Comparison of ENCODE assay signal across 8 cellular contexts in genomic region chr1:154869351-154870116, GRCh38. TPM values are rescaled to one million over a fixed set of nuclear protein-coding genes. Genes with fewer than 3 reads are reported as not detected.
DNase-seq lines count a peak whose midpoint lies in the region; ATAC-seq, FAIRE-seq and TF ChIP-seq lines count a peak whose summit lies in the region.

No MANE protein-coding gene starts in this region.

- no peaks in the 10 kb centered on the region for H3K9me1 ChIP-seq in keratinocyte (ENCODE audit: control insufficient read depth, extremely low read depth, insufficient read depth, low read length)

- peaks cover 53% of the 10 kb centered on the region for H3K4me1 Mint-ChIP-seq in activated T-cell treated with anti-CD3 and anti-CD28 coated beads, Interleukin-2, amount 50 U/mL, for 72 hours (ENCODE audit: low read depth)

- TF ChIP-seq CTCF in adrenal gland (IDR thresholded peaks at IDR 0.05) (no peak), keratinocyte (optimal IDR thresholded peaks at IDR 0.05 in 1 of 3, IDR thresholded peaks at IDR 0.05 in 1 of 3, conservative IDR thresholded peaks at IDR 0.05 in 1 of 3; ENCODE audit: extremely low read depth in 1 of 3, insufficient read depth in 2 of 3, low read length in 3 of 3) (no peak), thoracic aorta (IDR thresholded peaks at IDR 0.05) (no peak)

- 18 to 38% (median 28%) methylated on average over 15 to 26 of the region's 26 CpGs for WGBS in adrenal gland, 4 donors

- intact Hi-C loops in adrenal gland (cut with DNase I), result loop anchor here (5.0 to 10.0 kb wide), 2 partner anchors 297 to 395 kb away; no protein-coding TSS in a partner anchor

- DNase-seq in NCI-H2171 treated with DMSO at 0.1 percent for 48 hours (lab: John Stamatoyannopoulos, UW), result peak; percentile 4
- no peak for DNase-seq in NCI-H2171 (lab: John Stamatoyannopoulos, UW)
- peak in 4 of 7 donors; percentile 32 to 80 (median 38) for DNase-seq in adrenal gland
- no peak for DNase-seq in keratinocyte (ENCODE audit: low read depth, low spot score)
- DNase-seq in thoracic aorta (ENCODE audit: low spot score), result peak; percentile 58
- DNase-seq in stimulated activated CD4-positive, alpha-beta T cell treated with anti-CD3 and anti-CD28 coated beads, Interleukin-4, amount 100 ng/mL, for 24 hours, result no peak
- DNase-seq in activated T-cell treated with anti-CD3 and anti-CD28 coated beads, Interleukin-2, amount 50 U/mL, for 72 hours, result no peak

- no peaks in the 10 kb centered on the region for H3K36me3 Mint-ChIP-seq in activated T-cell treated with anti-CD3 and anti-CD28 coated beads, Interleukin-2, amount 50 U/mL, for 72 hours (ENCODE audit: insufficient read depth in 2 of 2)

- no peaks in the 10 kb centered on the region for H3K27me3 ChIP-seq in adrenal gland
- peaks cover 26% of the 10 kb centered on the region for H3K27me3 ChIP-seq in keratinocyte (ENCODE audit: control insufficient read depth, extremely low read depth, insufficient read depth, low read length)
- H3K27me3 ChIP-seq in thoracic aorta (replicated peaks; ENCODE audit: insufficient read depth), result no peaks in the 10 kb centered on the region

- H4K20me1 ChIP-seq in keratinocyte (ENCODE audit: control insufficient read depth, extremely low read depth, insufficient read depth, low read length), result no peaks in the 10 kb centered on the region

- dilution Hi-C loops in keratinocyte (cut with MboI; ENCODE audit: extremely low pct_ligation_motif_present, low sequenced_read_pairs), result no loop called here

- H3K9ac ChIP-seq in keratinocyte (ENCODE audit: control insufficient read depth, extremely low read depth, insufficient read depth, low read length), result no peak overlapping the region

- no peak overlapping the region for H3K27ac Mint-ChIP-seq in activated T-cell treated with anti-CD3 and anti-CD28 coated beads, Interleukin-2, amount 50 U/mL, for 72 hours

- H3K4me1 ChIP-seq in adrenal gland (replicated peaks in 1 of 2) (peaks cover 0 to 11% of the 10 kb centered on the region in 2 donors), keratinocyte (ENCODE audit: control insufficient read depth, extremely low read depth, insufficient read depth, low read length) (peaks cover 10% of the 10 kb centered on the region), thoracic aorta (ENCODE audit: control insufficient read depth in 1 of 2, low read depth in 2 of 2) (peaks cover 4 to 27% of the 10 kb centered on the region in 2 donors)

- no peak for ATAC-seq in thoracic aorta (ENCODE audit: insufficient number of reproducible peaks, low FRiP score, low read depth)
- ATAC-seq in GM18858 (IDR thresholded peaks at IDR 0.05; ENCODE audit: unreplicated experiment), result no peak
- no peak for ATAC-seq in activated T-cell treated with anti-CD3 and anti-CD28 coated beads, Interleukin-2, amount 50 U/mL, for 72 hours (replicated peaks in 1 of 2)

- no peak for FAIRE-seq in keratinocyte (lab: Jason Lieb, UNC)

- H3K9me3 Mint-ChIP-seq in activated T-cell treated with anti-CD3 and anti-CD28 coated beads, Interleukin-2, amount 50 U/mL, for 72 hours, result no peaks in the 10 kb centered on the region

- H3K27ac ChIP-seq in adrenal gland (peak overlapping the region in 1 of 5 donors; percentile 26), keratinocyte (ENCODE audit: control insufficient read depth, insufficient read depth, low read length) (no peak overlapping the region), thoracic aorta (no peak overlapping the region)

- H3K4me2 ChIP-seq in keratinocyte (ENCODE audit: control insufficient read depth, extremely low read depth, insufficient read depth, low read depth, low read length), result peak overlapping the region; percentile 82

- no peaks in the 10 kb centered on the region for H3K9me3 ChIP-seq in adrenal gland (replicated peaks in 1 of 3)
- H3K9me3 ChIP-seq in keratinocyte (ENCODE audit: control insufficient read depth, low read depth, low read length), result no peaks in the 10 kb centered on the region
- no peaks in the 10 kb centered on the region for H3K9me3 ChIP-seq in thoracic aorta

- peak overlapping the region in 1 of 4 donors; percentile 43 for H3K4me3 ChIP-seq in adrenal gland
- H3K4me3 ChIP-seq in keratinocyte (ENCODE audit: control insufficient read depth in 2 of 3, extremely low read depth in 1 of 3, insufficient read depth in 2 of 3, low read depth in 1 of 3, low read length in 3 of 3), result peak overlapping the region in 1 of 3 experiments; percentile 24
- H3K4me3 ChIP-seq in thoracic aorta, result peak overlapping the region; percentile 68

- peaks cover 50% of the 10 kb centered on the region for H3K27me3 Mint-ChIP-seq in activated T-cell treated with anti-CD3 and anti-CD28 coated beads, Interleukin-2, amount 50 U/mL, for 72 hours (ENCODE audit: low read depth)

- H3K36me3 ChIP-seq in adrenal gland (replicated peaks in 1 of 2) (no peaks in the 10 kb centered on the region), keratinocyte (ENCODE audit: control insufficient read depth in 2 of 2, extremely low read depth in 1 of 2, insufficient read depth in 2 of 2, low read length in 2 of 2) (no peaks in the 10 kb centered on the region), thoracic aorta (no peaks in the 10 kb centered on the region)

- no peak for TF ChIP-seq POLR2A in adrenal gland (IDR thresholded peaks at IDR 0.05)

- peak overlapping the region in 1 of 2 donors; percentile 73 for H3K4me3 Mint-ChIP-seq in activated T-cell treated with anti-CD3 and anti-CD28 coated beads, Interleukin-2, amount 50 U/mL, for 72 hours

- peak overlapping the region; percentile 67 for H2AFZ ChIP-seq in keratinocyte (ENCODE audit: control insufficient read depth, low read length)

- H3K79me2 ChIP-seq in keratinocyte (ENCODE audit: control insufficient read depth, insufficient read depth, low read length), result no peaks in the 10 kb centered on the region

RNA-seq across cellular contexts. Expression of gene KCNN3, which starts 0.5 kb away (rescaled TPM):
- total RNA-seq in adrenal gland, result 1 to 10 TPM in 5 of 8 donors, under 1 TPM in 3; 0.17 to 2.3 (median 1.1) TPM
- 1 to 10 TPM in 1 of 3 donors, under 1 TPM in 2; 0.34 to 2.0 (median 0.80) TPM for polyA plus RNA-seq in adrenal gland
- 0.03 to 0.05 TPM (median 0.03 TPM) in 3 replicates for polyA plus RNA-seq in keratinocyte
- polyA plus RNA-seq in keratinocyte (2011; ENCODE audit: low read depth), result 0.09 TPM
- polyA plus RNA-seq in keratinocyte (2011; cell fraction: cytosol; rRNA removed), result under 0.01 and 0.02 TPM in 2 replicates
- 0.03 and 0.04 TPM in 2 replicates for polyA plus RNA-seq in keratinocyte (2011; cell fraction: nucleus; rRNA removed)
- 0.05 TPM in 1 of 2 replicates, not detected in the other for polyA plus RNA-seq in keratinocyte (2012; ENCODE audit: low replicate concordance)
- polyA minus RNA-seq in keratinocyte, result not detected in 3 replicates
- not detected for polyA minus RNA-seq in keratinocyte (2011; cell fraction: cytosol; rRNA and poly(A)+ RNA removed)
- not detected in 2 replicates for polyA minus RNA-seq in keratinocyte (2011; cell fraction: nucleus; rRNA and poly(A)+ RNA removed)
- total RNA-seq in thoracic aorta, result 1 to 10 TPM in 1 of 2 donors, under 1 TPM in 1; 0.95 to 1.8 TPM
- under 1 TPM; 0.10 to 0.42 TPM for total RNA-seq in activated T-cell treated with anti-CD3 and anti-CD28 coated beads, Interleukin-2, amount 50 U/mL, for 72 hours

Comparison
In these comparisons a context has a peak if more than half of its experiments do, and no peak if none do; other contexts are left out.
1. DNase-seq: peak in NCI-H2171 treated with DMSO at 0.1 percent for 48 hours (single experiment), adrenal gland (4 of 7) and thoracic aorta (single experiment); none in NCI-H2171 (single experiment), keratinocyte (single experiment), stimulated activated CD4-positive, alpha-beta T cell treated with anti-CD3 and anti-CD28 coated beads, Interleukin-4, amount 100 ng/mL, for 24 hours (single experiment) and activated T-cell treated with anti-CD3 and anti-CD28 coated beads, Interleukin-2, amount 50 U/mL, for 72 hours (0 of 2).